8 cellular contexts compared by ENCODE assay signal in the genomic region with DNA sequence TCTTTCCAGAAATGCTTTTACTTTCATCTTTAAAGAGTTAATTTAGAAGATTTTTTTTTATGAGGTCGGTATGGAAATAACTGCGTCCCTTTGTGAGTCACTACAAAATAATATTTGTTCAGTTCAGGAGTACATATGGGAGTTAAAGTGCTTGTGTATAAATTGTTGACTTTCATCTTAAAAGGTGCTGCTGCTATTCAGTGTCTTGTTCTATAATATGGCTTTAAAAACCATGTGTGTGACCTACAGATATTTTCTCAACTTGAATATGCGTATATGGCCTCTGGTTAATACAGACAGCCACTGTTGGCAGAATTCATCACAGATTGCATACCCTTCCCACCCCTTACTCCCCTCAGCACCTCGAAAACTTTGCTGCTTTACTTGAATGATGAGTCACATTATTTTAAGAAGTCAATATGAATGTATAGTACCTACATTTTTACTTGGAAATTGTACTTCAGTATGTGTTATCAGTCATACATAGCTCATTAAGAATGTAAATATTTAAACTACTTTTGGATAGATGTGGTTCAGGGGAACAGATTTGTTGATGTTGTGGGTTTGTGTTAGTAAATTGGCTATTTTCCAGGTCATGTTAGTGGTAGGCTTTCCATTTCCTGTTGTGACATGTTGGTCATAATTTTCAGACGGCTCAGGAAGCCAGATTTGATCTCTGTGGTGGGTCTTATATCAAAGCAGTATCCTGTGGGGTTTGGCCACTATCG. TPM values are rescaled to one million over a fixed set of nuclear protein-coding genes. Genes with fewer than 3 reads are reported as not detected.
A peak's percentile ranks its signal among the peaks of the same experiment; 100 is the strongest.
DNase-seq lines count a peak whose midpoint lies in the region; ATAC-seq and TF ChIP-seq lines count a peak whose summit lies in the region.

No MANE protein-coding gene starts in this region.

- H3K36me3 Mint-ChIP-seq in activated naive CD4-positive, alpha-beta T cell treated with anti-CD3 and anti-CD28 coated beads, Interleukin-2, amount 50 U/mL, for 72 hours, result peaks cover 13 to 18% of the 10 kb centered on the region in 2 donors

- H3K36me3 ChIP-seq in suprapubic skin, result no peaks in the 10 kb centered on the region

- TF ChIP-seq CTCF in suprapubic skin (IDR thresholded peaks at IDR 0.05), result no peak

- H3K27ac Mint-ChIP-seq in activated naive CD4-positive, alpha-beta T cell treated with anti-CD3 and anti-CD28 coated beads, Interleukin-2, amount 50 U/mL, for 72 hours, result peak overlapping the region; percentile 88 to 99

- peak overlapping the region; percentile 62 for H3K4me3 ChIP-seq in suprapubic skin

- peak; percentile 11 to 60 for ATAC-seq in activated naive CD4-positive, alpha-beta T cell treated with anti-CD3 and anti-CD28 coated beads, Interleukin-2, amount 50 U/mL, for 72 hours
- no peak for ATAC-seq in left colon

- WGBS in suprapubic skin, result 4% methylated on average over 6 of the region's 6 CpGs

- H3K27me3 ChIP-seq in suprapubic skin, result no peaks in the 10 kb centered on the region

- intact Hi-C loops in left colon (cut with DNase I, micrococcal nuclease), result loop anchor here in 1 of 2 donors (5.0 kb wide), 1 partner anchor 40 kb away; no protein-coding TSS in a partner anchor

- peak; percentile 12 for DNase-seq in stimulated activated CD4-positive, alpha-beta T cell treated with anti-CD3 and anti-CD28 coated beads, Interleukin-1b, Interleukin-23, amount 100 ng/mL, for 48 hours
- no peak for DNase-seq in stimulated activated CD4-positive, alpha-beta T cell treated with anti-CD3 and anti-CD28 coated beads, Interleukin-12 subunit alpha, Interleukin-12 subunit beta, amount 100 ng/mL, for 4 hours
- DNase-seq in NAMALWA (ENCODE audit: low spot score) (peak; percentile 69), iris pigment epithelial cell (ENCODE audit: low read depth) (peak; percentile 93), suprapubic skin (ENCODE audit: low spot score in 2 of 2) (no peak), left colon (no peak), 8988T (no peak)
- DNase-seq in activated naive CD4-positive, alpha-beta T cell treated with anti-CD3 and anti-CD28 coated beads, Interleukin-2, amount 50 U/mL, for 72 hours (ENCODE audit: low spot score in 2 of 2), result peak in 1 of 2 donors; percentile 24

- TF ChIP-seq EP300 in suprapubic skin (IDR thresholded peaks at IDR 0.05), result no peak

- no peak for TF ChIP-seq POLR2A in suprapubic skin (IDR thresholded peaks at IDR 0.05)

- H3K9me3 ChIP-seq in suprapubic skin, result no peaks in the 10 kb centered on the region

- H3K27ac ChIP-seq in suprapubic skin, result peak overlapping the region; percentile 97

- peaks cover 44% of the 10 kb centered on the region for H3K4me1 ChIP-seq in suprapubic skin

- H3K9me3 Mint-ChIP-seq in activated naive CD4-positive, alpha-beta T cell treated with anti-CD3 and anti-CD28 coated beads, Interleukin-2, amount 50 U/mL, for 72 hours, result no peaks in the 10 kb centered on the region

RNA-seq across cellular contexts. Expression of gene CLCN3, which starts 1.5 kb away (rescaled TPM):
- total RNA-seq in activated naive CD4-positive, alpha-beta T cell treated with anti-CD3 and anti-CD28 coated beads, Interleukin-2, amount 50 U/mL, for 72 hours, result 10 to 100 TPM; 22.0 to 23.9 TPM
- 10 to 100 TPM; 43.7 to 58.5 (median 51.7) TPM for total RNA-seq in suprapubic skin
- 100 to 1,000 TPM; 116 to 131 TPM for total RNA-seq in left colon

RNA-seq across cellular contexts. Expression of gene NEK1, which starts 9.5 kb away (rescaled TPM):
- total RNA-seq in activated naive CD4-positive, alpha-beta T cell treated with anti-CD3 and anti-CD28 coated beads, Interleukin-2, amount 50 U/mL, for 72 hours, result 10 to 100 TPM in 1 of 2 donors, 1 to 10 TPM in 1; 9.1 to 13.7 TPM
- total RNA-seq in suprapubic skin (10 to 100 TPM in 1 of 4 donors, 1 to 10 TPM in 3; 6.0 to 11.1 (median 6.7) TPM), left colon (1 to 10 TPM; 8.5 to 9.0 TPM)

Comparison
In these comparisons a context has a peak if more than half of its experiments do, and no peak if none do; other contexts are left out.
1. DNase-seq: peak in stimulated activated CD4-positive, alpha-beta T cell treated with anti-CD3 and anti-CD28 coated beads, Interleukin-1b, Interleukin-23, amount 100 ng/mL, for 48 hours (single experiment), NAMALWA (single experiment) and iris pigment epithelial cell (single experiment); none in stimulated activated CD4-positive, alpha-beta T cell treated with anti-CD3 and anti-CD28 coated beads, Interleukin-12 subunit alpha, Interleukin-12 subunit beta, amount 100 ng/mL, for 4 hours (single experiment), suprapubic skin (0 of 2), left colon (0 of 2) and 8988T (single experiment).